8 cellular contexts compared by ENCODE assay signal in genomic region chr10:1043532-1043995, GRCh38. TPM values are rescaled to one million over a fixed set of nuclear protein-coding genes. Genes with fewer than 3 reads are reported as not detected.
DNase-seq lines count a peak whose midpoint lies in the region; ATAC-seq and TF ChIP-seq lines count a peak whose summit lies in the region.

No MANE protein-coding gene starts in this region.

- no peak overlapping the region for H3K4me3 ChIP-seq in lung

- H3K4me1 ChIP-seq in lung (ENCODE audit: control insufficient read depth in 2 of 2, insufficient read depth in 2 of 2, low read length in 2 of 2): peaks cover 9 to 10% of the 10 kb centered on the region in 2 donors

- H3K4me3 Mint-ChIP-seq in activated naive CD4-positive, alpha-beta T cell treated with anti-CD3 and anti-CD28 coated beads for 36 hours: peak overlapping the region; percentile 70
- H3K4me3 Mint-ChIP-seq in activated CD4-positive, alpha-beta memory T cell treated with anti-CD3 and anti-CD28 coated beads for 36 hours: peak overlapping the region; percentile 71

- H3K4me1 Mint-ChIP-seq in activated naive CD4-positive, alpha-beta T cell treated with anti-CD3 and anti-CD28 coated beads for 36 hours (ENCODE audit: low read depth): peaks cover 41% of the 10 kb centered on the region
- peaks cover 38% of the 10 kb centered on the region for H3K4me1 Mint-ChIP-seq in activated CD4-positive, alpha-beta memory T cell treated with anti-CD3 and anti-CD28 coated beads for 36 hours (ENCODE audit: low read depth)

- 19 to 45% methylated on average over 12 of the region's 12 CpGs for WGBS in lung, 2 donors

- H3K27me3 Mint-ChIP-seq in activated naive CD4-positive, alpha-beta T cell treated with anti-CD3 and anti-CD28 coated beads for 36 hours (ENCODE audit: low read depth): no peaks in the 10 kb centered on the region
- no peaks in the 10 kb centered on the region for H3K27me3 Mint-ChIP-seq in activated CD4-positive, alpha-beta memory T cell treated with anti-CD3 and anti-CD28 coated beads for 36 hours

- H3K36me3 Mint-ChIP-seq in activated naive CD4-positive, alpha-beta T cell treated with anti-CD3 and anti-CD28 coated beads for 36 hours (ENCODE audit: low read depth): peaks cover 48% of the 10 kb centered on the region
- peaks cover 52% of the 10 kb centered on the region for H3K36me3 Mint-ChIP-seq in activated CD4-positive, alpha-beta memory T cell treated with anti-CD3 and anti-CD28 coated beads for 36 hours

- H3K9me3 Mint-ChIP-seq in activated naive CD4-positive, alpha-beta T cell treated with anti-CD3 and anti-CD28 coated beads for 36 hours: no peaks in the 10 kb centered on the region
- no peaks in the 10 kb centered on the region for H3K9me3 Mint-ChIP-seq in activated CD4-positive, alpha-beta memory T cell treated with anti-CD3 and anti-CD28 coated beads for 36 hours

- peak overlapping the region; percentile 87 for H3K27ac Mint-ChIP-seq in activated naive CD4-positive, alpha-beta T cell treated with anti-CD3 and anti-CD28 coated beads for 36 hours
- peak overlapping the region; percentile 91 for H3K27ac Mint-ChIP-seq in activated CD4-positive, alpha-beta memory T cell treated with anti-CD3 and anti-CD28 coated beads for 36 hours

- CTCF ChIA-PET in activated naive CD4-positive, alpha-beta T cell treated with anti-CD3 and anti-CD28 coated beads for 36 hours (lab: Charles Lee): interaction anchor here (0.5 kb wide), 1 partner anchor 233 kb away, joined by 6 read pairs; no protein-coding TSS in a partner anchor
- CTCF ChIA-PET in activated CD4-positive, alpha-beta memory T cell treated with anti-CD3 and anti-CD28 coated beads for 36 hours (lab: Charles Lee): no interaction called here

- peaks cover 6 to 7% of the 10 kb centered on the region in 2 donors for H3K36me3 ChIP-seq in lung (ENCODE audit: control insufficient read depth in 2 of 2, insufficient read depth in 2 of 2, low read length in 2 of 2)

- peak; percentile 51 for ATAC-seq in HG03064 (IDR thresholded peaks at IDR 0.05; ENCODE audit: low read depth, unreplicated experiment)
- peak; percentile 39 for ATAC-seq in lung (ENCODE audit: insufficient read depth, low FRiP score)

- peak; percentile 37 for DNase-seq in activated naive CD4-positive, alpha-beta T cell treated with anti-CD3 and anti-CD28 coated beads for 36 hours
- no peak for DNase-seq in activated naive CD4-positive, alpha-beta T cell treated with anti-CD3 and anti-CD28 coated beads, Interleukin-2, amount 50 U/mL, for 16 hours
- peak; percentile 54 for DNase-seq in activated CD4-positive, alpha-beta memory T cell treated with anti-CD3 and anti-CD28 coated beads for 36 hours
- no peak for DNase-seq in lung (ENCODE audit: low spot score)
- DNase-seq in NCI-H1694 treated with DMSO at 0.1 percent for 48 hours (lab: John Stamatoyannopoulos, UW): no peak
- no peak for DNase-seq in 8988T
- no peak for DNase-seq in NCI-H2227 (lab: John Stamatoyannopoulos, UW; ENCODE audit: unreplicated experiment)

- no peak for TF ChIP-seq CTCF in lung (IDR thresholded peaks at IDR 0.05; ENCODE audit: control extremely low read depth, extremely low read depth)

- H3K27me3 ChIP-seq in lung (ENCODE audit: control insufficient read depth, insufficient read depth): no peaks in the 10 kb centered on the region

- peaks cover 0 to 2% of the 10 kb centered on the region in 2 donors for H3K9me3 ChIP-seq in lung (ENCODE audit: control insufficient read depth in 2 of 2, insufficient read depth in 1 of 2, low read length in 1 of 2)

- POLR2A ChIA-PET in activated CD4-positive, alpha-beta memory T cell treated with anti-CD3 and anti-CD28 coated beads for 36 hours (lab: Charles Lee): interaction anchor here (1.3 to 2.0 kb wide), 3 partner anchors 13 to 112 kb away, joined by 3 to 6 read pairs (median 5); partner anchors contain the start of genes LARP4B and WDR37

- H3K27ac ChIP-seq in lung (ENCODE audit: low read depth in 1 of 2, low read length in 1 of 2): peak overlapping the region; percentile 27 to 78

- intact Hi-C loops in activated naive CD4-positive, alpha-beta T cell treated with anti-CD3 and anti-CD28 coated beads for 36 hours (cut with micrococcal nuclease): no loop called here
- intact Hi-C loops in activated CD4-positive, alpha-beta memory T cell treated with anti-CD3 and anti-CD28 coated beads for 36 hours (cut with micrococcal nuclease): no loop called here

RNA-seq across cellular contexts. Expression of gene IDI1, which starts 5.4 kb away (rescaled TPM):
- total RNA-seq in activated naive CD4-positive, alpha-beta T cell treated with anti-CD3 and anti-CD28 coated beads for 36 hours: 10 to 100 TPM; 68.2 to 68.5 TPM
- 10 to 100 TPM; 83.1 to 83.8 TPM for total RNA-seq in activated CD4-positive, alpha-beta memory T cell treated with anti-CD3 and anti-CD28 coated beads for 36 hours
- total RNA-seq in lung: 100 to 1,000 TPM in 1 of 2 donors, 10 to 100 TPM in 1; 60.0 to 173 TPM
- 100 to 1,000 TPM in 1 of 2 donors, 10 to 100 TPM in 1; 44.4 to 123 TPM for polyA plus RNA-seq in lung

RNA-seq across cellular contexts. Expression of gene WDR37, which starts 12.6 kb away (rescaled TPM):
- 10 to 100 TPM; 14.0 to 16.0 TPM for total RNA-seq in activated naive CD4-positive, alpha-beta T cell treated with anti-CD3 and anti-CD28 coated beads for 36 hours
- total RNA-seq in activated CD4-positive, alpha-beta memory T cell treated with anti-CD3 and anti-CD28 coated beads for 36 hours: 10 to 100 TPM; 18.1 to 19.4 TPM
- total RNA-seq in lung: 10 to 100 TPM; 16.4 to 23.5 TPM
- polyA plus RNA-seq in lung: 10 to 100 TPM in 1 of 2 donors, 1 to 10 TPM in 1; 6.6 to 10.9 TPM

RNA-seq across cellular contexts. Expression of gene IDI2, which starts 17.9 kb away (rescaled TPM):
- not detected for total RNA-seq in activated naive CD4-positive, alpha-beta T cell treated with anti-CD3 and anti-CD28 coated beads for 36 hours
- total RNA-seq in activated CD4-positive, alpha-beta memory T cell treated with anti-CD3 and anti-CD28 coated beads for 36 hours: not detected
- total RNA-seq in lung: under 1 TPM in 1 of 2 donors, not detected in 1; 0.18 TPM
- polyA plus RNA-seq in lung: under 1 TPM; 0.05 to 0.08 TPM

RNA-seq across cellular contexts. Expression of gene GTPBP4, which starts 55.3 kb away (rescaled TPM):
- 10 to 100 TPM; 98.3 to 98.9 TPM for total RNA-seq in activated naive CD4-positive, alpha-beta T cell treated with anti-CD3 and anti-CD28 coated beads for 36 hours
- 100 to 1,000 TPM; 107 TPM for total RNA-seq in activated CD4-positive, alpha-beta memory T cell treated with anti-CD3 and anti-CD28 coated beads for 36 hours
- total RNA-seq in lung: 10 to 100 TPM; 36.5 to 43.6 TPM
- polyA plus RNA-seq in lung: 10 to 100 TPM; 17.6 to 41.7 TPM

Comparison
In these comparisons a context has a peak if more than half of its experiments do, and no peak if none do; other contexts are left out.
1. DNase-seq: peak in activated naive CD4-positive, alpha-beta T cell treated with anti-CD3 and anti-CD28 coated beads for 36 hours (single experiment) and activated CD4-positive, alpha-beta memory T cell treated with anti-CD3 and anti-CD28 coated beads for 36 hours (single experiment); none in activated naive CD4-positive, alpha-beta T cell treated with anti-CD3 and anti-CD28 coated beads, Interleukin-2, amount 50 U/mL, for 16 hours (single experiment), lung (single experiment), NCI-H1694 treated with DMSO at 0.1 percent for 48 hours (single experiment), 8988T (single experiment) and NCI-H2227 (single experiment).